Comparison of ENCODE assay signal across 16 cellular contexts in genomic region chr2:2806711-2807110, GRCh38.
DNase-seq lines count a peak whose midpoint lies in the region; ATAC-seq and TF ChIP-seq lines count a peak whose summit lies in the region.
"Had no signal": no experiment of that assay in that cellular context is flagged by ENCODE, and none has a peak within 500 bp of the region (broad histone marks: within the 10 kb centered on the region; RNA-seq: fewer than 3 reads in every experiment).

No MANE protein-coding gene starts in this region.

- TF ChIP-seq EP300 in esophagus muscularis mucosa (IDR thresholded peaks at IDR 0.05), result no peak

- no peak overlapping the region for H3K4me3 Mint-ChIP-seq in activated CD4-positive, alpha-beta memory T cell treated with anti-CD3 and anti-CD28 coated beads, Interleukin-2, amount 10 ng/mL, durations not matched to agents 7 days and 5 days
- no peak overlapping the region for H3K4me3 Mint-ChIP-seq in activated CD4-positive, alpha-beta memory T cell treated with anti-CD3 and anti-CD28 coated beads for 36 hours
- no peak overlapping the region for H3K4me3 Mint-ChIP-seq in stimulated activated memory B cell treated with anti-CD40 and anti-IgM and Interleukin-4, amounts not matched to agents 10 μg/mL and 1 μg/mL and 100 μg/mL, for 72 hours
- no peak overlapping the region for H3K4me3 Mint-ChIP-seq in stimulated activated naive CD8-positive, alpha-beta T cell treated with anti-CD3 and anti-CD28 coated beads, Interleukin-15, amount 100 ng/mL, for 72 hours
- H3K4me3 Mint-ChIP-seq: CD8-positive, alpha-beta memory T cell had no signal

- H3K9me3 ChIP-seq in esophagus muscularis mucosa, result peaks cover 0 to 9% (median 4%) of the 10 kb centered on the region in 4 donors
- H3K9me3 ChIP-seq: Caco-2, HAP-1 had no signal

- H3K27me3 Mint-ChIP-seq in activated CD4-positive, alpha-beta memory T cell treated with anti-CD3 and anti-CD28 coated beads, Interleukin-2, amount 10 ng/mL, durations not matched to agents 7 days and 5 days, result no peaks in the 10 kb centered on the region
- no peaks in the 10 kb centered on the region for H3K27me3 Mint-ChIP-seq in activated CD4-positive, alpha-beta memory T cell treated with anti-CD3 and anti-CD28 coated beads for 36 hours
- no peaks in the 10 kb centered on the region for H3K27me3 Mint-ChIP-seq in stimulated activated memory B cell treated with anti-CD40 and anti-IgM and Interleukin-4, amounts not matched to agents 10 μg/mL and 1 μg/mL and 100 μg/mL, for 72 hours
- peaks cover 11% of the 10 kb centered on the region for H3K27me3 Mint-ChIP-seq in stimulated activated naive CD8-positive, alpha-beta T cell treated with anti-CD3 and anti-CD28 coated beads, Interleukin-15, amount 100 ng/mL, for 72 hours

- no peak for TF ChIP-seq POLR2A in esophagus muscularis mucosa (IDR thresholded peaks at IDR 0.05; ENCODE audit: low read depth)

- intact Hi-C loops in activated CD4-positive, alpha-beta memory T cell treated with anti-CD3 and anti-CD28 coated beads for 36 hours (cut with micrococcal nuclease), result no loop called here
- intact Hi-C loops in esophagus muscularis mucosa (cut with DNase I), result no loop called here

- POLR2A ChIA-PET in activated CD4-positive, alpha-beta memory T cell treated with anti-CD3 and anti-CD28 coated beads, Interleukin-2, amount 10 ng/mL, durations not matched to agents 7 days and 5 days (lab: Charles Lee), result no interaction called here
- POLR2A ChIA-PET in activated CD4-positive, alpha-beta memory T cell treated with anti-CD3 and anti-CD28 coated beads for 36 hours (lab: Charles Lee), result no interaction called here

- H3K27ac Mint-ChIP-seq in activated CD4-positive, alpha-beta memory T cell treated with anti-CD3 and anti-CD28 coated beads, Interleukin-2, amount 10 ng/mL, durations not matched to agents 7 days and 5 days, result no peak overlapping the region
- H3K27ac Mint-ChIP-seq in activated CD4-positive, alpha-beta memory T cell treated with anti-CD3 and anti-CD28 coated beads for 36 hours, result no peak overlapping the region
- no peak overlapping the region for H3K27ac Mint-ChIP-seq in stimulated activated memory B cell treated with anti-CD40 and anti-IgM and Interleukin-4, amounts not matched to agents 10 μg/mL and 1 μg/mL and 100 μg/mL, for 72 hours
- H3K27ac Mint-ChIP-seq in stimulated activated naive CD8-positive, alpha-beta T cell treated with anti-CD3 and anti-CD28 coated beads, Interleukin-15, amount 100 ng/mL, for 72 hours, result no peak overlapping the region
- H3K27ac Mint-ChIP-seq: CD8-positive, alpha-beta memory T cell had no signal

- peak; percentile 8 for DNase-seq in activated CD4-positive, alpha-beta memory T cell treated with anti-CD3 and anti-CD28 coated beads, Interleukin-2, amount 10 ng/mL, durations not matched to agents 7 days and 5 days
- no peak for DNase-seq in activated CD4-positive, alpha-beta memory T cell treated with anti-CD3 and anti-CD28 coated beads for 36 hours
- DNase-seq in D341Med (ENCODE audit: low spot score) (peak; percentile 4), esophagus muscularis mucosa (ENCODE audit: extremely low spot score) (peak; percentile 86), MV-4-11 (lab: John Stamatoyannopoulos, UW) (no peak)
- DNase-seq in stimulated activated naive CD8-positive, alpha-beta T cell treated with anti-CD3 and anti-CD28 coated beads, Interleukin-15, amount 100 ng/mL, for 72 hours, result no peak
- DNase-seq: 8988T; AML-193; Caco-2; CD8-positive, alpha-beta memory T cell; DMS53; GF-D8; GOT3 had no signal

- WGBS in esophagus muscularis mucosa, result 75% methylated on average over 1 of the region's 7 CpGs

- TF ChIP-seq CTCF in esophagus muscularis mucosa (IDR thresholded peaks at IDR 0.05), result no peak

- CTCF ChIA-PET in activated CD4-positive, alpha-beta memory T cell treated with anti-CD3 and anti-CD28 coated beads, Interleukin-2, amount 10 ng/mL, durations not matched to agents 7 days and 5 days (lab: Charles Lee), result no interaction called here
- CTCF ChIA-PET in activated CD4-positive, alpha-beta memory T cell treated with anti-CD3 and anti-CD28 coated beads for 36 hours (lab: Charles Lee), result no interaction called here

- no peaks in the 10 kb centered on the region for H3K36me3 ChIP-seq in esophagus muscularis mucosa
- H3K36me3 ChIP-seq: BLaER1, HAP-1 had no signal

- no peaks in the 10 kb centered on the region for H3K36me3 Mint-ChIP-seq in activated CD4-positive, alpha-beta memory T cell treated with anti-CD3 and anti-CD28 coated beads, Interleukin-2, amount 10 ng/mL, durations not matched to agents 7 days and 5 days (ENCODE audit: low read depth)
- H3K36me3 Mint-ChIP-seq in activated CD4-positive, alpha-beta memory T cell treated with anti-CD3 and anti-CD28 coated beads for 36 hours, result no peaks in the 10 kb centered on the region
- no peaks in the 10 kb centered on the region for H3K36me3 Mint-ChIP-seq in stimulated activated memory B cell treated with anti-CD40 and anti-IgM and Interleukin-4, amounts not matched to agents 10 μg/mL and 1 μg/mL and 100 μg/mL, for 72 hours
- H3K36me3 Mint-ChIP-seq: CD8-positive, alpha-beta memory T cell had no signal

- no peaks in the 10 kb centered on the region for H3K9me3 Mint-ChIP-seq in activated CD4-positive, alpha-beta memory T cell treated with anti-CD3 and anti-CD28 coated beads, Interleukin-2, amount 10 ng/mL, durations not matched to agents 7 days and 5 days
- H3K9me3 Mint-ChIP-seq in activated CD4-positive, alpha-beta memory T cell treated with anti-CD3 and anti-CD28 coated beads for 36 hours, result peaks cover 2% of the 10 kb centered on the region
- peaks cover 2% of the 10 kb centered on the region for H3K9me3 Mint-ChIP-seq in stimulated activated memory B cell treated with anti-CD40 and anti-IgM and Interleukin-4, amounts not matched to agents 10 μg/mL and 1 μg/mL and 100 μg/mL, for 72 hours
- peaks cover 4 to 5% of the 10 kb centered on the region in 2 donors for H3K9me3 Mint-ChIP-seq in stimulated activated naive CD8-positive, alpha-beta T cell treated with anti-CD3 and anti-CD28 coated beads, Interleukin-15, amount 100 ng/mL, for 72 hours

- no peak overlapping the region for H3K27ac ChIP-seq in esophagus muscularis mucosa (replicated peaks in 1 of 4)
- H3K27ac ChIP-seq: BLaER1 had no signal

- peak; percentile 39 for ATAC-seq in stimulated activated memory B cell treated with anti-CD40 and anti-IgM and Interleukin-4, amounts not matched to agents 10 μg/mL and 1 μg/mL and 100 μg/mL, for 72 hours
- ATAC-seq in stimulated activated naive CD8-positive, alpha-beta T cell treated with anti-CD3 and anti-CD28 coated beads, Interleukin-15, amount 100 ng/mL, for 72 hours, result no peak

- no peaks in the 10 kb centered on the region for H3K27me3 ChIP-seq in esophagus muscularis mucosa
- H3K27me3 ChIP-seq: BLaER1 had no signal

- no peaks in the 10 kb centered on the region for H3K4me1 Mint-ChIP-seq in activated CD4-positive, alpha-beta memory T cell treated with anti-CD3 and anti-CD28 coated beads, Interleukin-2, amount 10 ng/mL, durations not matched to agents 7 days and 5 days
- no peaks in the 10 kb centered on the region for H3K4me1 Mint-ChIP-seq in activated CD4-positive, alpha-beta memory T cell treated with anti-CD3 and anti-CD28 coated beads for 36 hours (ENCODE audit: low read depth)
- H3K4me1 Mint-ChIP-seq in stimulated activated memory B cell treated with anti-CD40 and anti-IgM and Interleukin-4, amounts not matched to agents 10 μg/mL and 1 μg/mL and 100 μg/mL, for 72 hours, result no peaks in the 10 kb centered on the region
- H3K4me1 Mint-ChIP-seq in stimulated activated naive CD8-positive, alpha-beta T cell treated with anti-CD3 and anti-CD28 coated beads, Interleukin-15, amount 100 ng/mL, for 72 hours, result no peaks in the 10 kb centered on the region
- H3K4me1 Mint-ChIP-seq: CD8-positive, alpha-beta memory T cell had no signal

- no peak overlapping the region for H3K4me3 ChIP-seq in esophagus muscularis mucosa
- H3K4me3 ChIP-seq: BLaER1, HAP-1 had no signal

- H3K4me1 ChIP-seq in esophagus muscularis mucosa, result no peaks in the 10 kb centered on the region
- H3K4me1 ChIP-seq: Caco-2, HAP-1 had no signal

Comparison
In these comparisons a context has a peak if more than half of its experiments do, and no peak if none do; other contexts are left out.
1. DNase-seq: peak in activated CD4-positive, alpha-beta memory T cell treated with anti-CD3 and anti-CD28 coated beads, Interleukin-2, amount 10 ng/mL, durations not matched to agents 7 days and 5 days (single experiment), D341Med (single experiment) and esophagus muscularis mucosa (single experiment); none in activated CD4-positive, alpha-beta memory T cell treated with anti-CD3 and anti-CD28 coated beads for 36 hours (single experiment), MV-4-11 (single experiment) and stimulated activated naive CD8-positive, alpha-beta T cell treated with anti-CD3 and anti-CD28 coated beads, Interleukin-15, amount 100 ng/mL, for 72 hours (0 of 2).